In the genomic region with DNA sequence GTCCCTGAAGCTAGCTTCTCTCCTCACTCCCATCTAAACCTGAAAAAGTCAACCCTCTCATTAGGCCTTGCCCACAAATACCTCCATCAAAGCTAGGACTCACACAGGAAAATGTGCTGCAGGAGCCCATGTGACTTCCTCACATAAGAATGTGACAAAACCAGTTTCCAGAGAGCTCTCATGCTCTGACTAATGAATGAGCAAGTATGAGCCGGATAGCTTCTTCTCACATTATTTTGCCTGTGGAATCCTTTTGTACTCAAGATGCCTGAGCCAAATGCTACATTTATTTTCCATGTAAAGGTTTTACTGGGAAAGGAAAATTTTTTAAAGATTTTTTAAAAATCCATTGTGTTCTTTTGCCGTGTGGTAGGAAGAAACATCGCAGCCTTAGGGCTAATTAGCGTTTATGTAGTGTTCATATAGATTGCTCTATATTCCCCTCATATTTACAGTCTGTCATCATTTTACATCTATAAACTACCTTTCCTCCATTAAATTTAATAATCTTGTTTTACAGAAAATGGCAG, we compare ENCODE assay signal across 8 cellular contexts.
DNase-seq lines count a peak whose midpoint lies in the region; ATAC-seq, FAIRE-seq and TF ChIP-seq lines count a peak whose summit lies in the region.

No MANE protein-coding gene starts in this region.

- H3K14ac ChIP-seq in trophoblast cell (ENCODE audit: low read length): peak overlapping the region; percentile 74

- no peak overlapping the region for H3K9ac ChIP-seq in trophoblast cell (ENCODE audit: low read length)

- H3K36me3 Mint-ChIP-seq in effector memory CD8-positive, alpha-beta T cell (ENCODE audit: insufficient read depth): peaks cover 7% of the 10 kb centered on the region

- H4K8ac ChIP-seq in trophoblast cell (ENCODE audit: low read depth, low read length): peak overlapping the region; percentile 48

- DNase-seq in H7: peak; percentile 21
- DNase-seq in RCC 7860 (ENCODE audit: low spot score): peak; percentile 84
- peak; percentile 24 to 30 (median 24) for DNase-seq in effector memory CD8-positive, alpha-beta T cell
- peak; percentile 88 to 99 for DNase-seq in trophoblast cell
- no peak for DNase-seq in NCI-H524 treated with DMSO at 0.1 percent for 48 hours (lab: John Stamatoyannopoulos, UW)
- DNase-seq in psoas muscle: no peak
- DNase-seq in effector memory CD4-positive, alpha-beta T cell: no peak
- no peak for DNase-seq in left lobe of liver (ENCODE audit: low spot score)

- H2BK120ac ChIP-seq in trophoblast cell (ENCODE audit: insufficient read depth, low read length, poor library complexity): peak overlapping the region; percentile 95

- H3K9me3 ChIP-seq in trophoblast cell (ENCODE audit: insufficient read depth, low read depth, low read length) (peaks cover 3% of the 10 kb centered on the region), psoas muscle (no peaks in the 10 kb centered on the region)
- no peaks in the 10 kb centered on the region for H3K9me3 ChIP-seq in effector memory CD4-positive, alpha-beta T cell (ENCODE audit: control insufficient read depth, low read length)

- H3K27me3 ChIP-seq in H7 (ENCODE audit: control insufficient read depth, insufficient read depth, low read length) (no peaks in the 10 kb centered on the region), trophoblast cell (ENCODE audit: insufficient read depth, low read length) (no peaks in the 10 kb centered on the region), psoas muscle (ENCODE audit: insufficient read depth in 3 of 3, low read length in 2 of 3) (no peaks in the 10 kb centered on the region)
- H3K27me3 ChIP-seq in effector memory CD4-positive, alpha-beta T cell (replicated peaks; ENCODE audit: control insufficient read depth, insufficient read depth, low read length, poor library complexity, severe bottlenecking): no peaks in the 10 kb centered on the region

- peak overlapping the region in 1 of 2 donors; percentile 6 for H3K4me3 Mint-ChIP-seq in effector memory CD8-positive, alpha-beta T cell

- peak overlapping the region; percentile 77 for H3K4ac ChIP-seq in trophoblast cell (ENCODE audit: low read depth, low read length)

- H3K27me3 Mint-ChIP-seq in effector memory CD8-positive, alpha-beta T cell: no peaks in the 10 kb centered on the region

- TF ChIP-seq CTCF in psoas muscle (IDR thresholded peaks at IDR 0.05): no peak

- no peak overlapping the region for H3K23ac ChIP-seq in trophoblast cell (ENCODE audit: low read length)

- intact Hi-C loops in psoas muscle (cut with DNase I): no loop called here

- peak overlapping the region in 1 of 2 donors; percentile 47 for H3K27ac Mint-ChIP-seq in effector memory CD8-positive, alpha-beta T cell

- peak; percentile 58 for FAIRE-seq in RCC 7860 (lab: Jason Lieb, UNC)

- peaks cover 42% of the 10 kb centered on the region for H3K79me1 ChIP-seq in trophoblast cell (ENCODE audit: low read length)

- no peak overlapping the region for H4K12ac ChIP-seq in trophoblast cell (ENCODE audit: low read depth, low read length)

- no peaks in the 10 kb centered on the region for H3K36me3 ChIP-seq in H7 (replicated peaks; ENCODE audit: control insufficient read depth, insufficient read depth, low read length)
- no peaks in the 10 kb centered on the region for H3K36me3 ChIP-seq in trophoblast cell (ENCODE audit: control insufficient read depth in 1 of 2, insufficient read depth in 2 of 2, low read length in 2 of 2)
- no peaks in the 10 kb centered on the region for H3K36me3 ChIP-seq in psoas muscle (ENCODE audit: insufficient read depth in 1 of 2, low read depth in 1 of 2)
- no peaks in the 10 kb centered on the region for H3K36me3 ChIP-seq in effector memory CD4-positive, alpha-beta T cell (ENCODE audit: control insufficient read depth, insufficient read depth, low read length)

- H3K4me1 ChIP-seq in trophoblast cell (ENCODE audit: control insufficient read depth in 1 of 2, insufficient read depth in 2 of 2, low read length in 2 of 2) (peaks cover 7 to 22% of the 10 kb centered on the region in 2 experiments), psoas muscle (no peaks in the 10 kb centered on the region)
- H3K4me1 ChIP-seq in effector memory CD4-positive, alpha-beta T cell (ENCODE audit: control insufficient read depth, insufficient read depth, low read length, poor library complexity, severe bottlenecking): peaks cover 37% of the 10 kb centered on the region

- H2BK12ac ChIP-seq in trophoblast cell (ENCODE audit: low read length): peak overlapping the region; percentile 92

- H3K4me2 ChIP-seq in trophoblast cell (ENCODE audit: low read length): peak overlapping the region; percentile 49

- no peaks in the 10 kb centered on the region for H3K9me3 Mint-ChIP-seq in effector memory CD8-positive, alpha-beta T cell

- H3K4me3 ChIP-seq in H7 (ENCODE audit: insufficient read depth, low read depth, low read length): no peak overlapping the region
- no peak overlapping the region for H3K4me3 ChIP-seq in trophoblast cell (ENCODE audit: low read depth, low read length)
- no peak overlapping the region for H3K4me3 ChIP-seq in psoas muscle
- no peak overlapping the region for H3K4me3 ChIP-seq in effector memory CD4-positive, alpha-beta T cell (ENCODE audit: insufficient read depth, low read depth, low read length, poor library complexity, severe bottlenecking)

- peaks cover 42% of the 10 kb centered on the region in 2 donors for H3K4me1 Mint-ChIP-seq in effector memory CD8-positive, alpha-beta T cell (ENCODE audit: low read depth in 2 of 2)

- H2AFZ ChIP-seq in trophoblast cell (ENCODE audit: insufficient read depth, low read length, poor library complexity): no peak overlapping the region

- no CpG with 5 or more reads among the region's 4 CpGs for WGBS in trophoblast cell (ENCODE audit: extremely low coverage, insufficient coverage, insufficient read length)
- 95 to 96% (median 95%) methylated on average over 4 of the region's 4 CpGs for WGBS in psoas muscle, 3 donors

- H4K91ac ChIP-seq in trophoblast cell (ENCODE audit: low read depth, low read length): peak overlapping the region; percentile 94

- ATAC-seq in effector memory CD8-positive, alpha-beta T cell (replicated peaks): peak; percentile 72
- ATAC-seq in psoas muscle (no peak), left lobe of liver (no peak)

- H3K18ac ChIP-seq in trophoblast cell (ENCODE audit: low read length): no peak overlapping the region

- H3K27ac ChIP-seq in trophoblast cell (ENCODE audit: low read depth, low read length): peak overlapping the region; percentile 95
- no peak overlapping the region for H3K27ac ChIP-seq in psoas muscle
- no peak overlapping the region for H3K27ac ChIP-seq in effector memory CD4-positive, alpha-beta T cell (ENCODE audit: insufficient read depth, low read length, poor library complexity, severe bottlenecking)

- H2BK5ac ChIP-seq in trophoblast cell (ENCODE audit: low read depth, low read length, poor library complexity): peak overlapping the region; percentile 97

- H3K79me2 ChIP-seq in trophoblast cell (ENCODE audit: control insufficient read depth, insufficient read depth, low read length, poor library complexity): peaks cover 14% of the 10 kb centered on the region

- H2AK5ac ChIP-seq in trophoblast cell (ENCODE audit: low read length): peak overlapping the region; percentile 49

Comparison
In these comparisons a context has a peak if more than half of its experiments do, and no peak if none do; other contexts are left out.
1. DNase-seq: peak in H7 (single experiment), RCC 7860 (single experiment), effector memory CD8-positive, alpha-beta T cell (3 of 3) and trophoblast cell (2 of 2); none in NCI-H524 treated with DMSO at 0.1 percent for 48 hours (single experiment), psoas muscle (0 of 2), effector memory CD4-positive, alpha-beta T cell (0 of 3) and left lobe of liver (single experiment).